Comparison of ENCODE assay signal across 14 cellular contexts in the genomic region with DNA sequence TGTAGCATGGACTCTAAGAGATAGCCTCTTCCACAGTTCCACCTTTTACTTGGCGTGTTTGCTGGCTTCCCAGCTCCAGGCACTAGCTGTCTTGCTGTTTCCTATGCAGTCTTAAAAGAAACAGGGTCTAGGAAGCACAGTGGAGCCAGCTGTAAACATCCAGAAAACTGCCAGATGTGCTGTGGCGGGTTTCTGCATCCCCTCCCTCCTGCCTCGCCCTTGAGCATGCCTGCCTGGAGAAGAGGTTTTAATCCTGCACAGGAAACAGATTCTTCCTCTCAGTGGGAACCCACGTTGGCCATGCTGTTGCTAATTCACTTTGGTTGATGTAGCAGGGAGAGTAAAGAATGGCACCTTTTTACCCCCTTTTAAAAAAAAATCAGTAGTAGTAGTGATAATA.
DNase-seq lines count a peak whose midpoint lies in the region; ATAC-seq and TF ChIP-seq lines count a peak whose summit lies in the region.
"Had no signal": no experiment of that assay in that cellular context is flagged by ENCODE, and none has a peak within 500 bp of the region (broad histone marks: within the 10 kb centered on the region; RNA-seq: fewer than 3 reads in every experiment).

No MANE protein-coding gene starts in this region.

- no peaks in the 10 kb centered on the region for H3K79me2 ChIP-seq in mesendoderm (ENCODE audit: control insufficient read depth, insufficient read depth, low read length)

- in situ Hi-C loops in KBM-7 (cut with MboI; ENCODE audit: low pct_unique_long_range_greater_than_20kb, low sequenced_read_pairs): no loop called here

- no peak overlapping the region for H4K5ac ChIP-seq in mesendoderm (ENCODE audit: low read length)

- peak; percentile 19 for DNase-seq in ELF-1 (ENCODE audit: low read depth, low spot score)
- DNase-seq in KBM-7: peak; percentile 69
- peak; percentile 14 for DNase-seq in WTC11 (ENCODE audit: low spot score)
- no peak for DNase-seq in mesendoderm
- no peak for DNase-seq in T-helper 2 cell treated with Interferon-gamma antibody and Interleukin-4, amounts not matched to agents 5 μg/mL and 100 μg/mL, for 36 hours (ENCODE audit: low spot score)
- DNase-seq: CD8-positive, alpha-beta T cell; COR-L47; DND-41; GOT3 had no signal

- CTCF ChIA-PET in WTC11 (lab: Charles Lee): interaction anchor here (0.7 to 0.9 kb wide), 2 partner anchors 9 to 68 kb away, joined by 3 to 5 read pairs; no protein-coding TSS in a partner anchor

- no peak overlapping the region for H3K4me3 Mint-ChIP-seq in WTC11
- no peak overlapping the region for H3K4me3 Mint-ChIP-seq in T-helper 2 cell treated with Interferon-gamma antibody and Interleukin-4, amounts not matched to agents 5 μg/mL and 100 μg/mL, for 36 hours
- H3K4me3 Mint-ChIP-seq: CD14-positive monocyte; CD8-positive, alpha-beta T cell had no signal

- no peak overlapping the region for H2BK120ac ChIP-seq in mesendoderm (ENCODE audit: low read depth, low read length)

- H3K56ac ChIP-seq in mesendoderm (ENCODE audit: low read length): no peak overlapping the region

- H2BK15ac ChIP-seq in mesendoderm (replicated peaks; ENCODE audit: low read depth): no peak overlapping the region

- H3K4me1 ChIP-seq in mesendoderm (ENCODE audit: control insufficient read depth, low read depth, low read length): no peaks in the 10 kb centered on the region
- H3K4me1 ChIP-seq: HAP-1 had no signal

- no CpG with 5 or more reads among the region's 4 CpGs for WGBS in mesendoderm (ENCODE audit: extremely low coverage, insufficient coverage, low lambda C conversion rate)

- no peak overlapping the region for H2BK5ac ChIP-seq in mesendoderm (ENCODE audit: low read length)

- no peak overlapping the region for H3K4ac ChIP-seq in mesendoderm (ENCODE audit: low read depth, low read length)

- no peak for TF ChIP-seq CTCF in WTC11 (IDR thresholded peaks at IDR 0.05)

- H3K36me3 Mint-ChIP-seq in WTC11: no peaks in the 10 kb centered on the region
- no peaks in the 10 kb centered on the region for H3K36me3 Mint-ChIP-seq in T-helper 2 cell treated with Interferon-gamma antibody and Interleukin-4, amounts not matched to agents 5 μg/mL and 100 μg/mL, for 36 hours (ENCODE audit: low read depth)
- H3K36me3 Mint-ChIP-seq: CD14-positive monocyte; CD8-positive, alpha-beta T cell had no signal

- H4K8ac ChIP-seq in mesendoderm (ENCODE audit: low read depth, low read length): no peak overlapping the region

- H3K18ac ChIP-seq in mesendoderm (ENCODE audit: low read length): peak overlapping the region; percentile 7

- H3K4me3 ChIP-seq in mesendoderm (ENCODE audit: low read length): no peak overlapping the region
- H3K4me3 ChIP-seq: HAP-1 had no signal

- H3K27ac Mint-ChIP-seq in WTC11: peak overlapping the region; percentile 33; the same call in 1 of the 2 replicates
- H3K27ac Mint-ChIP-seq in T-helper 2 cell treated with Interferon-gamma antibody and Interleukin-4, amounts not matched to agents 5 μg/mL and 100 μg/mL, for 36 hours: no peak overlapping the region
- H3K27ac Mint-ChIP-seq: CD14-positive monocyte; CD8-positive, alpha-beta T cell had no signal

- no peaks in the 10 kb centered on the region for H3K27me3 Mint-ChIP-seq in WTC11 (ENCODE audit: low read depth)
- H3K27me3 Mint-ChIP-seq in T-helper 2 cell treated with Interferon-gamma antibody and Interleukin-4, amounts not matched to agents 5 μg/mL and 100 μg/mL, for 36 hours (ENCODE audit: low read depth): no peaks in the 10 kb centered on the region

- H3K4me2 ChIP-seq in mesendoderm (ENCODE audit: low read length): no peak overlapping the region

- no peak overlapping the region for H3K27ac ChIP-seq in mesendoderm (ENCODE audit: low read depth, low read length)
- H3K27ac ChIP-seq: HL-60 had no signal

- H3K27me3 ChIP-seq in mesendoderm (ENCODE audit: insufficient read depth, low read length, poor library complexity): no peaks in the 10 kb centered on the region

- H3K23ac ChIP-seq in mesendoderm (ENCODE audit: low read length): no peak overlapping the region

- H3K9ac ChIP-seq in mesendoderm (ENCODE audit: low read length): no peak overlapping the region

- H3K4me1 Mint-ChIP-seq in WTC11: peaks cover 12% of the 10 kb centered on the region
- H3K4me1 Mint-ChIP-seq in T-helper 2 cell treated with Interferon-gamma antibody and Interleukin-4, amounts not matched to agents 5 μg/mL and 100 μg/mL, for 36 hours (ENCODE audit: low read depth): no peaks in the 10 kb centered on the region

- POLR2A ChIA-PET in WTC11 (lab: Charles Lee): no interaction called here

- no peaks in the 10 kb centered on the region for H3K9me3 Mint-ChIP-seq in WTC11
- no peaks in the 10 kb centered on the region for H3K9me3 Mint-ChIP-seq in T-helper 2 cell treated with Interferon-gamma antibody and Interleukin-4, amounts not matched to agents 5 μg/mL and 100 μg/mL, for 36 hours
- H3K9me3 Mint-ChIP-seq: CD14-positive monocyte; CD8-positive, alpha-beta T cell had no signal

- ATAC-seq in WTC11 (peak; percentile 78), GM18502 (IDR thresholded peaks at IDR 0.05; ENCODE audit: poor library complexity, unreplicated experiment) (no peak), GM18520 (IDR thresholded peaks at IDR 0.05; ENCODE audit: unreplicated experiment) (no peak)
- ATAC-seq: CD8-positive, alpha-beta T cell had no signal

- H3K36me3 ChIP-seq in mesendoderm (ENCODE audit: control insufficient read depth, insufficient read depth, low read length): no peaks in the 10 kb centered on the region
- H3K36me3 ChIP-seq: HAP-1 had no signal

- no peaks in the 10 kb centered on the region for H3K79me1 ChIP-seq in mesendoderm (ENCODE audit: low read length)

- H2AK5ac ChIP-seq in mesendoderm (ENCODE audit: low read length): no peak overlapping the region

TF ChIP-seq in WTC11, 78 proteins besides CTCF, POLR2A, EP300 and RAD21:
- TF ChIP-seq GABPB1 (CRISPR knock-in tag; IDR thresholded peaks at IDR 0.05): no peak
- TF ChIP-seq NFE2L1 (CRISPR knock-in tag; IDR thresholded peaks at IDR 0.05): no peak
- no peak for TF ChIP-seq CBFB (CRISPR knock-in tag; IDR thresholded peaks at IDR 0.05; ENCODE audit: low read depth)
- TF ChIP-seq, protein P1, sequence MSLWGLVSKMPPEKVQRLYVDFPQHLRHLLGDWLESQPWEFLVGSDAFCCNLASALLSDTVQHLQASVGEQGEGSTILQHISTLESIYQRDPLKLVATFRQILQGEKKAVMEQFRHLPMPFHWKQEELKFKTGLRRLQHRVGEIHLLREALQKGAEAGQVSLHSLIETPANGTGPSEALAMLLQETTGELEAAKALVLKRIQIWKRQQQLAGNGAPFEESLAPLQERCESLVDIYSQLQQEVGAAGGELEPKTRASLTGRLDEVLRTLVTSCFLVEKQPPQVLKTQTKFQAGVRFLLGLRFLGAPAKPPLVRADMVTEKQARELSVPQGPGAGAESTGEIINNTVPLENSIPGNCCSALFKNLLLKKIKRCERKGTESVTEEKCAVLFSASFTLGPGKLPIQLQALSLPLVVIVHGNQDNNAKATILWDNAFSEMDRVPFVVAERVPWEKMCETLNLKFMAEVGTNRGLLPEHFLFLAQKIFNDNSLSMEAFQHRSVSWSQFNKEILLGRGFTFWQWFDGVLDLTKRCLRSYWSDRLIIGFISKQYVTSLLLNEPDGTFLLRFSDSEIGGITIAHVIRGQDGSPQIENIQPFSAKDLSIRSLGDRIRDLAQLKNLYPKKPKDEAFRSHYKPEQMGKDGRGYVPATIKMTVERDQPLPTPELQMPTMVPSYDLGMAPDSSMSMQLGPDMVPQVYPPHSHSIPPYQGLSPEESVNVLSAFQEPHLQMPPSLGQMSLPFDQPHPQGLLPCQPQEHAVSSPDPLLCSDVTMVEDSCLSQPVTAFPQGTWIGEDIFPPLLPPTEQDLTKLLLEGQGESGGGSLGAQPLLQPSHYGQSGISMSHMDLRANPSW (CRISPR knock-in tag; conservative IDR thresholded peaks at IDR 0.05; ENCODE audit: low read depth): no peak
- TF ChIP-seq, protein P2, sequence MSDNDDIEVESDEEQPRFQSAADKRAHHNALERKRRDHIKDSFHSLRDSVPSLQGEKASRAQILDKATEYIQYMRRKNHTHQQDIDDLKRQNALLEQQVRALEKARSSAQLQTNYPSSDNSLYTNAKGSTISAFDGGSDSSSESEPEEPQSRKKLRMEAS (CRISPR knock-in tag; IDR thresholded peaks at IDR 0.05): no peak
TF ChIP-seq in WTC11: peak in this region for 0.

Comparison
In these comparisons a context has a peak if more than half of its experiments do, and no peak if none do; other contexts are left out.
1. DNase-seq: peak in ELF-1 (single experiment), KBM-7 (single experiment) and WTC11 (single experiment); none in mesendoderm (single experiment) and T-helper 2 cell treated with Interferon-gamma antibody and Interleukin-4, amounts not matched to agents 5 μg/mL and 100 μg/mL, for 36 hours (single experiment).